24 cellular contexts compared by ENCODE assay signal in the genomic region with DNA sequence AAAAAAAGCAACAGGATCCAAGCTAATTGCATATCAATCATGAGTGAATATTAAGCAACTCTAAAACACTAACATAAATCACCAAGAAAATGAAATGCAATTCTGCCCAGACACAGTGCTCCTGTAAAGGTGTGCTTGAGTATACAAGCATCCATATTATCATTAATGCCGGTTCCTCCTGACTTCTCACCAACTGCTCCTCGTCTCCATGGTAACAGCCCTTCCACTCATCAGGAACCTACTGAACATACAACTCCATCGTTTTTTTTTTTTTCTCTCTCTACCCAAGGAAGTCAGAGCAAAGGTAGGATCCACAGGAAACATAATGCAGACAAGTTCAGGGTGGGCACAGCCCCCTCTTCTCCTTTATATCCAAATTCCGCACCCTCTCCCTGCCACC. TPM values are rescaled to one million over a fixed set of nuclear protein-coding genes. Genes with fewer than 3 reads are reported as not detected.
DNase-seq lines count a peak whose midpoint lies in the region; ATAC-seq and TF ChIP-seq lines count a peak whose summit lies in the region.
"Had no signal": no experiment of that assay in that cellular context is flagged by ENCODE, and none has a peak within 500 bp of the region (broad histone marks: within the 10 kb centered on the region; RNA-seq: fewer than 3 reads in every experiment).

No MANE protein-coding gene starts in this region.

- no peaks in the 10 kb centered on the region for H3K9me3 Mint-ChIP-seq in GM23338
- H3K9me3 Mint-ChIP-seq in activated T-helper 17 cell treated with anti-CD3 and anti-CD28 coated beads, Interleukin-2, amount 50 U/mL, for 72 hours = no peaks in the 10 kb centered on the region
- H3K9me3 Mint-ChIP-seq in endothelial cell (ENCODE audit: unreplicated experiment) = no peaks in the 10 kb centered on the region
- H3K9me3 Mint-ChIP-seq: CD4-positive, alpha-beta memory T cell had no signal

- H3K4me3 ChIP-seq in GM23338 (no peak overlapping the region), thyroid gland (replicated peaks in 1 of 3) (no peak overlapping the region)
- H3K4me3 ChIP-seq: BLaER1, PC-9 had no signal

- TF ChIP-seq POLR2A in thyroid gland (IDR thresholded peaks at IDR 0.05) = no peak

- H3K4me2 ChIP-seq in GM23338 = no peak overlapping the region
- H3K4me2 ChIP-seq: BLaER1, PC-9, SK-N-SH had no signal

- H4K20me1 ChIP-seq in GM23338 (replicated peaks; ENCODE audit: insufficient read depth) = peaks cover 28% of the 10 kb centered on the region
- H4K20me1 ChIP-seq: BLaER1 had no signal

- peaks cover 38% of the 10 kb centered on the region for H3K4me1 ChIP-seq in GM23338 (ENCODE audit: insufficient read depth)
- no peaks in the 10 kb centered on the region for H3K4me1 ChIP-seq in thyroid gland
- H3K4me1 ChIP-seq: BLaER1, Caco-2 had no signal

- in situ Hi-C loops in G401 (cut with HindIII; ENCODE audit: low sequenced_read_pairs) = no loop called here

- H3K9me3 ChIP-seq in thyroid gland = no peaks in the 10 kb centered on the region
- H3K9me3 ChIP-seq: BLaER1, Caco-2, SK-N-SH had no signal

- H3K27me3 ChIP-seq in GM23338 (ENCODE audit: insufficient read depth) (no peaks in the 10 kb centered on the region), thyroid gland (no peaks in the 10 kb centered on the region)
- H3K27me3 ChIP-seq: BLaER1 had no signal

- no peak overlapping the region for H2AFZ ChIP-seq in GM23338
- H2AFZ ChIP-seq: PC-9 had no signal

- H3K4me1 Mint-ChIP-seq in GM23338 (peaks cover 54% of the 10 kb centered on the region), endothelial cell (ENCODE audit: unreplicated experiment) (peaks cover 55% of the 10 kb centered on the region)
- peaks cover 4% of the 10 kb centered on the region for H3K4me1 Mint-ChIP-seq in activated T-helper 17 cell treated with anti-CD3 and anti-CD28 coated beads, Interleukin-2, amount 50 U/mL, for 72 hours

- H3K36me3 ChIP-seq in GM23338 (ENCODE audit: insufficient read depth) (peaks cover 70% of the 10 kb centered on the region), thyroid gland (no peaks in the 10 kb centered on the region)

- H3K4me3 Mint-ChIP-seq in GM23338 (no peak overlapping the region; the same call in 2 of the 3 replicates), endothelial cell (ENCODE audit: unreplicated experiment) (peak overlapping the region; percentile 74)
- H3K4me3 Mint-ChIP-seq in activated T-helper 17 cell treated with anti-CD3 and anti-CD28 coated beads, Interleukin-2, amount 50 U/mL, for 72 hours = no peak overlapping the region

- H3K27ac Mint-ChIP-seq in GM23338 (peak overlapping the region; percentile 13), endothelial cell (ENCODE audit: unreplicated experiment) (no peak overlapping the region)
- peak overlapping the region; percentile 48 for H3K27ac Mint-ChIP-seq in activated T-helper 17 cell treated with anti-CD3 and anti-CD28 coated beads, Interleukin-2, amount 50 U/mL, for 72 hours

- no peak for ATAC-seq in GM23338
- no peak for ATAC-seq in activated T-helper 17 cell treated with anti-CD3 and anti-CD28 coated beads, Interleukin-2, amount 50 U/mL, for 72 hours (replicated peaks)

- intact Hi-C loops in thyroid gland (cut with DNase I) = no loop called here

- peaks cover 89% of the 10 kb centered on the region for H3K36me3 Mint-ChIP-seq in GM23338 (ENCODE audit: low read depth)
- H3K36me3 Mint-ChIP-seq in activated T-helper 17 cell treated with anti-CD3 and anti-CD28 coated beads, Interleukin-2, amount 50 U/mL, for 72 hours (ENCODE audit: low read depth) = peaks cover 74% of the 10 kb centered on the region
- H3K36me3 Mint-ChIP-seq in endothelial cell (ENCODE audit: low read depth, unreplicated experiment) = peaks cover 59% of the 10 kb centered on the region

- WGBS in thyroid gland, 2 donors = 63 to 67% methylated on average over 4 of the region's 4 CpGs

- H3K27ac ChIP-seq in GM23338 (ENCODE audit: low read depth) = peak overlapping the region; percentile 83; the same call in 1 of the 2 replicates
- no peak overlapping the region for H3K27ac ChIP-seq in thyroid gland
- H3K27ac ChIP-seq: BLaER1, PC-9 had no signal

- no peaks in the 10 kb centered on the region for H3K9me2 ChIP-seq in GM23338 (ENCODE audit: insufficient read depth)
- H3K9me2 ChIP-seq: SK-N-SH had no signal

- peaks cover 55% of the 10 kb centered on the region for H3F3A ChIP-seq in GM23338 (replicated peaks; ENCODE audit: low read depth)

- peaks cover 76% of the 10 kb centered on the region for H3K79me2 ChIP-seq in GM23338 (replicated peaks; ENCODE audit: insufficient read depth)

- H3K27me3 Mint-ChIP-seq in GM23338 (ENCODE audit: insufficient read depth, low read depth, poor library complexity) = peaks cover 22% of the 10 kb centered on the region
- H3K27me3 Mint-ChIP-seq in activated T-helper 17 cell treated with anti-CD3 and anti-CD28 coated beads, Interleukin-2, amount 50 U/mL, for 72 hours = no peaks in the 10 kb centered on the region
- peaks cover 1% of the 10 kb centered on the region for H3K27me3 Mint-ChIP-seq in endothelial cell (ENCODE audit: unreplicated experiment)
- H3K27me3 Mint-ChIP-seq: CD4-positive, alpha-beta memory T cell had no signal

- DNase-seq in G401 (ENCODE audit: low spot score) = peak; percentile 29
- no peak for DNase-seq in GM23338 (ENCODE audit: low spot score)
- DNase-seq in endothelial cell (ENCODE audit: low spot score) = no peak
- DNase-seq in thyroid gland = no peak
- no peak for DNase-seq in NCI-H1436 (lab: John Stamatoyannopoulos, UW)
- no peak for DNase-seq in stimulated activated naive CD4-positive, alpha-beta T cell (lab: John Stamatoyannopoulos, UW)
- DNase-seq in NCI-H510A treated with DMSO at 0.1 percent for 48 hours (lab: John Stamatoyannopoulos, UW) = no peak
- DNase-seq: Caco-2; CD4-positive, alpha-beta memory T cell; DMS153; GF-D8; Kasumi-1; NCI-H1436 treated with DMSO at 0.1 percent for 48 hours; NCI-H1930; NCI-H2171; NCI-H446; NCI-H526 treated with DMSO at 0.1 percent for 48 hours; PC-9; RPMI8226; SIG-M5; SK-N-SH had no signal

- TF ChIP-seq CTCF in GM23338 (conservative IDR thresholded peaks at IDR 0.05; ENCODE audit: low read depth in 2 of 2) (no peak), endothelial cell (IDR thresholded peaks at IDR 0.05; ENCODE audit: unreplicated experiment) (no peak), thyroid gland (IDR thresholded peaks at IDR 0.05) (no peak)

TF ChIP-seq in GM23338, 12 proteins besides CTCF, POLR2A, EP300 and RAD21 (continues in another document):
- TF ChIP-seq, protein P1, sequence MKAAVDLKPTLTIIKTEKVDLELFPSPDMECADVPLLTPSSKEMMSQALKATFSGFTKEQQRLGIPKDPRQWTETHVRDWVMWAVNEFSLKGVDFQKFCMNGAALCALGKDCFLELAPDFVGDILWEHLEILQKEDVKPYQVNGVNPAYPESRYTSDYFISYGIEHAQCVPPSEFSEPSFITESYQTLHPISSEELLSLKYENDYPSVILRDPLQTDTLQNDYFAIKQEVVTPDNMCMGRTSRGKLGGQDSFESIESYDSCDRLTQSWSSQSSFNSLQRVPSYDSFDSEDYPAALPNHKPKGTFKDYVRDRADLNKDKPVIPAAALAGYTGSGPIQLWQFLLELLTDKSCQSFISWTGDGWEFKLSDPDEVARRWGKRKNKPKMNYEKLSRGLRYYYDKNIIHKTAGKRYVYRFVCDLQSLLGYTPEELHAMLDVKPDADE (IDR thresholded peaks at IDR 0.05) = no peak

RNA-seq across cellular contexts. Expression of a gene that starts 12.4 kb away (rescaled TPM):
- total RNA-seq in G401 (2014; rRNA removed; shearing (Covaris generic)) = 2.2 and 3.6 TPM in 2 replicates
- 50.2 and 78.9 TPM in 2 replicates for total RNA-seq in GM23338 (2014; rRNA removed; shearing (Covaris generic))
- 36.6 and 42.8 TPM in 2 replicates for polyA plus RNA-seq in GM23338 (2016; fragmentation: Nextera tagmentation; extraction: Ambion mirVana)
- total RNA-seq in activated T-helper 17 cell treated with anti-CD3 and anti-CD28 coated beads, Interleukin-2, amount 50 U/mL, for 72 hours = 10 to 100 TPM; 19.3 to 46.1 TPM
- total RNA-seq in endothelial cell (ENCODE audit: unreplicated experiment) = 164 TPM
- total RNA-seq in thyroid gland = 10 to 100 TPM; 20.4 to 34.3 (median 23.8) TPM

RNA-seq across cellular contexts. Expression of a gene that starts 35.7 kb away (rescaled TPM):
- not detected in 2 replicates for total RNA-seq in G401 (2014; rRNA removed; shearing (Covaris generic))
- not detected in 2 replicates for total RNA-seq in GM23338 (2014; rRNA removed; shearing (Covaris generic))
- 0.83 and 0.86 TPM in 2 replicates for polyA plus RNA-seq in GM23338 (2016; fragmentation: Nextera tagmentation; extraction: Ambion mirVana)
- total RNA-seq in activated T-helper 17 cell treated with anti-CD3 and anti-CD28 coated beads, Interleukin-2, amount 50 U/mL, for 72 hours = not detected
- total RNA-seq in endothelial cell (ENCODE audit: unreplicated experiment) (not detected), thyroid gland (not detected)
- total RNA-seq: Caco-2; CD4-positive, alpha-beta memory T cell; MCF 10A; PC-9 had no signal
- polyA plus RNA-seq: CD4-positive, alpha-beta memory T cell; SK-N-SH had no signal

RNA-seq across cellular contexts. Expression of a gene that starts 36.3 kb away (rescaled TPM):
- not detected in 2 replicates for total RNA-seq in G401 (2014; rRNA removed; shearing (Covaris generic))
- 0.74 and 2.5 TPM in 2 replicates for total RNA-seq in GM23338 (2014; rRNA removed; shearing (Covaris generic))
- polyA plus RNA-seq in GM23338 (2016; fragmentation: Nextera tagmentation; extraction: Ambion mirVana) = 0.49 and 0.55 TPM in 2 replicates
- total RNA-seq in activated T-helper 17 cell treated with anti-CD3 and anti-CD28 coated beads, Interleukin-2, amount 50 U/mL, for 72 hours = not detected
- total RNA-seq in endothelial cell (ENCODE audit: unreplicated experiment) (not detected), thyroid gland (not detected)
- total RNA-seq: Caco-2; CD4-positive, alpha-beta memory T cell; MCF 10A; PC-9 had no signal
- polyA plus RNA-seq: CD4-positive, alpha-beta memory T cell; SK-N-SH had no signal
